11 cellular contexts compared by ENCODE assay signal in genomic region chr21:16376673-16377072, GRCh38.
"Had no signal": no experiment of that assay in that cellular context is flagged by ENCODE, and none has a peak within 500 bp of the region (broad histone marks: within the 10 kb centered on the region; RNA-seq: fewer than 3 reads in every experiment).

No MANE protein-coding gene starts in this region.

- H3K36me3 Mint-ChIP-seq: activated naive CD4-positive, alpha-beta T cell treated with anti-CD3 and anti-CD28 coated beads, Interleukin-2, amount 50 U/mL, for 24 hours; immature natural killer cell; stimulated activated effector memory CD8-positive, alpha-beta T cell treated with anti-CD3 and anti-CD28 coated beads, Interleukin-12 subunit alpha, Interleukin-12 subunit beta, amount 100 ng/mL, for 72 hours had no signal

- H3K27ac ChIP-seq: brain microvascular endothelial cell had no signal

- H3K27ac Mint-ChIP-seq: activated naive CD4-positive, alpha-beta T cell treated with anti-CD3 and anti-CD28 coated beads, Interleukin-2, amount 50 U/mL, for 24 hours; activated T-helper 2 cell treated with anti-CD3 and anti-CD28 coated beads, Interferon-gamma antibody, Interleukin-2, Interleukin-4, amounts not matched to agents 10 μg/mL and 5 μg/mL and 100 μg/mL, durations not matched to agents 14 hours and 24 hours and 36 hours; immature natural killer cell; stimulated activated effector memory CD8-positive, alpha-beta T cell treated with anti-CD3 and anti-CD28 coated beads, Interleukin-12 subunit alpha, Interleukin-12 subunit beta, amount 100 ng/mL, for 72 hours had no signal

- H3K27me3 Mint-ChIP-seq: activated naive CD4-positive, alpha-beta T cell treated with anti-CD3 and anti-CD28 coated beads, Interleukin-2, amount 50 U/mL, for 24 hours had no signal

- H3K27me3 ChIP-seq: brain microvascular endothelial cell had no signal

- DNase-seq: activated CD4-positive, alpha-beta T cell treated with anti-CD3 and anti-CD28 coated beads, Interleukin-2, amount 50 U/mL, for 1 hour; activated CD4-positive, CD25-positive, alpha-beta regulatory T cell; amniotic stem cell; brain microvascular endothelial cell; immature natural killer cell; mammary epithelial cell; SHP77; T-helper 2 cell had no signal

- H3K4me1 Mint-ChIP-seq: activated naive CD4-positive, alpha-beta T cell treated with anti-CD3 and anti-CD28 coated beads, Interleukin-2, amount 50 U/mL, for 24 hours; immature natural killer cell; stimulated activated effector memory CD8-positive, alpha-beta T cell treated with anti-CD3 and anti-CD28 coated beads, Interleukin-12 subunit alpha, Interleukin-12 subunit beta, amount 100 ng/mL, for 72 hours had no signal

- H3K9me3 Mint-ChIP-seq: activated naive CD4-positive, alpha-beta T cell treated with anti-CD3 and anti-CD28 coated beads, Interleukin-2, amount 50 U/mL, for 24 hours; activated T-helper 2 cell treated with anti-CD3 and anti-CD28 coated beads, Interferon-gamma antibody, Interleukin-2, Interleukin-4, amounts not matched to agents 10 μg/mL and 5 μg/mL and 100 μg/mL, durations not matched to agents 14 hours and 24 hours and 36 hours had no signal

- ATAC-seq: stimulated activated effector memory CD8-positive, alpha-beta T cell treated with anti-CD3 and anti-CD28 coated beads, Interleukin-12 subunit alpha, Interleukin-12 subunit beta, amount 100 ng/mL, for 72 hours had no signal

- H3K36me3 ChIP-seq: brain microvascular endothelial cell had no signal

- H3K4me3 Mint-ChIP-seq: activated naive CD4-positive, alpha-beta T cell treated with anti-CD3 and anti-CD28 coated beads, Interleukin-2, amount 50 U/mL, for 24 hours; immature natural killer cell; stimulated activated effector memory CD8-positive, alpha-beta T cell treated with anti-CD3 and anti-CD28 coated beads, Interleukin-12 subunit alpha, Interleukin-12 subunit beta, amount 100 ng/mL, for 72 hours had no signal
